ENCODE assay signal across 5 cellular contexts in the genomic region with DNA sequence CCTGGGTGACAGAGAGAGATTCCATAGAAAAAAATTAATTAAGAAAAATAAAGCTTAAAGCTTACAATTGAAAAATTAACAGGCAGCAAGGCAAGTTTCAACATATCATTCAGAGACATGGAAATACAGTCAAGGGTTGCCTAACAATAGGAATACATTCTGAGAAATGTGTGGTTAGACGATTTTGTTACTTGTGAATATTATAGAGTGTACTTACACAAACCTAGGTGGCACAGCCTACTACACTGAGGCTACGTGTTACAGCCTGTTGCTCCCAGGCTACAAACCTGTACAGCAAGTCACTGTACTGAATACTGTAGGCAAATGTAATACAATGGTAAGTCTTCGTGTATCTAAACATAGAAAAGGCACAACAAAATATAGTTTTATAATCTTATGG. TPM values are rescaled to one million over a fixed set of nuclear protein-coding genes. Genes with fewer than 3 reads are reported as not detected.
"Had no signal": no experiment of that assay in that cellular context is flagged by ENCODE, and none has a peak within 500 bp of the region (broad histone marks: within the 10 kb centered on the region; RNA-seq: fewer than 3 reads in every experiment).

No MANE protein-coding gene starts in this region.

- DNase-seq: H9, HCEC 1CT had no signal

- H3K4me3 Mint-ChIP-seq: GM23338, H9, IgD-negative memory B cell had no signal

- H3K27ac Mint-ChIP-seq: GM23338, H9, IgD-negative memory B cell had no signal

- H3K4me2 ChIP-seq: GM23338 had no signal

- H3K4me1 Mint-ChIP-seq: GM23338, H9, IgD-negative memory B cell had no signal

- ATAC-seq: GM23338, HepG2 had no signal

- H3K4me3 ChIP-seq: GM23338 had no signal

- H2AFZ ChIP-seq: GM23338 had no signal

- H3K9me3 Mint-ChIP-seq: GM23338 had no signal

RNA-seq across cellular contexts. Expression of a gene that starts 27.7 kb away (rescaled TPM):
- polyA plus RNA-seq: IgD-negative memory B cell had no signal
